10 cellular contexts compared by ENCODE assay signal in genomic region chr1:16168622-16169021, GRCh38. TPM values are rescaled to one million over a fixed set of nuclear protein-coding genes. Genes with fewer than 3 reads are reported as not detected.
DNase-seq lines count a peak whose midpoint lies in the region; ATAC-seq lines count a peak whose summit lies in the region.
"Had no signal": no experiment of that assay in that cellular context is flagged by ENCODE, and none has a peak within 500 bp of the region (broad histone marks: within the 10 kb centered on the region; RNA-seq: fewer than 3 reads in every experiment).

No MANE protein-coding gene starts in this region.

- H3K27ac Mint-ChIP-seq in IgD-negative memory B cell, result peak overlapping the region in 1 of 3 donors; percentile 87
- H3K27ac Mint-ChIP-seq in activated naive CD4-positive, alpha-beta T cell treated with anti-CD3 and anti-CD28 coated beads, Interleukin-2, amount 10 ng/mL, durations not matched to agents 7 days and 5 days, result no peak overlapping the region
- H3K27ac Mint-ChIP-seq in naive B cell, result peak overlapping the region in 5 of 6 donors; percentile 43 to 91 (median 74)

- H3K36me3 Mint-ChIP-seq in IgD-negative memory B cell (no peaks in the 10 kb centered on the region), naive B cell (no peaks in the 10 kb centered on the region)
- H3K36me3 Mint-ChIP-seq in activated naive CD4-positive, alpha-beta T cell treated with anti-CD3 and anti-CD28 coated beads, Interleukin-2, amount 10 ng/mL, durations not matched to agents 7 days and 5 days, result no peaks in the 10 kb centered on the region

- ATAC-seq in naive B cell (ENCODE audit: low read depth in 2 of 2) (peak; percentile 8 to 26), HG02884 (IDR thresholded peaks at IDR 0.05; ENCODE audit: unreplicated experiment) (no peak)

- DNase-seq in CD1c-positive myeloid dendritic cell (ENCODE audit: extremely low spot score) (peak; percentile 22), naive B cell (no peak), NCI-H146 treated with DMSO at 0.1 percent for 48 hours (lab: John Stamatoyannopoulos, UW; ENCODE audit: unreplicated experiment) (no peak), HK-2 (ENCODE audit: unreplicated experiment) (no peak), germinal center (ENCODE audit: low spot score) (no peak)
- DNase-seq in activated naive CD4-positive, alpha-beta T cell treated with anti-CD3 and anti-CD28 coated beads, Interleukin-2, amount 10 ng/mL, durations not matched to agents 7 days and 5 days, result peak; percentile 47
- DNase-seq: cerebellar nuclear complex, NCI-H187 treated with DMSO at 0.1 percent for 48 hours had no signal

- H3K4me1 Mint-ChIP-seq in IgD-negative memory B cell, result peaks cover 8 to 17% (median 12%) of the 10 kb centered on the region in 3 donors
- H3K4me1 Mint-ChIP-seq in activated naive CD4-positive, alpha-beta T cell treated with anti-CD3 and anti-CD28 coated beads, Interleukin-2, amount 10 ng/mL, durations not matched to agents 7 days and 5 days, result peaks cover 41% of the 10 kb centered on the region
- peaks cover 23 to 37% (median 34%) of the 10 kb centered on the region in 3 donors for H3K4me1 Mint-ChIP-seq in naive B cell

- H3K4me3 Mint-ChIP-seq in IgD-negative memory B cell (peak overlapping the region; percentile 72 to 88 (median 82)), naive B cell (peak overlapping the region; percentile 74 to 90 (median 84))
- peak overlapping the region; percentile 64 for H3K4me3 Mint-ChIP-seq in activated naive CD4-positive, alpha-beta T cell treated with anti-CD3 and anti-CD28 coated beads, Interleukin-2, amount 10 ng/mL, durations not matched to agents 7 days and 5 days

- H3K9me3 Mint-ChIP-seq in IgD-negative memory B cell (no peaks in the 10 kb centered on the region), naive B cell (peaks cover 0 to 1% (median 0%) of the 10 kb centered on the region in 7 donors)
- H3K9me3 Mint-ChIP-seq in activated naive CD4-positive, alpha-beta T cell treated with anti-CD3 and anti-CD28 coated beads, Interleukin-2, amount 10 ng/mL, durations not matched to agents 7 days and 5 days, result no peaks in the 10 kb centered on the region

- CTCF ChIA-PET in activated naive CD4-positive, alpha-beta T cell treated with anti-CD3 and anti-CD28 coated beads, Interleukin-2, amount 10 ng/mL, durations not matched to agents 7 days and 5 days (lab: Charles Lee), result no interaction called here

- H3K27me3 Mint-ChIP-seq in IgD-negative memory B cell, result no peaks in the 10 kb centered on the region
- H3K27me3 Mint-ChIP-seq in activated naive CD4-positive, alpha-beta T cell treated with anti-CD3 and anti-CD28 coated beads, Interleukin-2, amount 10 ng/mL, durations not matched to agents 7 days and 5 days, result peaks cover 80% of the 10 kb centered on the region
- H3K27me3 Mint-ChIP-seq in naive B cell, result peaks cover 0 to 20% (median 3%) of the 10 kb centered on the region in 3 donors

RNA-seq across cellular contexts. Expression of gene EPHA2, which starts 12.8 kb away (rescaled TPM):
- polyA plus RNA-seq in IgD-negative memory B cell, result not detected
- polyA plus RNA-seq in naive B cell (ENCODE audit: low read depth in 6 of 6), result not detected

RNA-seq across cellular contexts. Expression of gene ARHGEF19, which starts 43.8 kb away (rescaled TPM):
- polyA plus RNA-seq in IgD-negative memory B cell (10.5 TPM), naive B cell (ENCODE audit: low read depth in 6 of 6) (10 to 100 TPM in 2 of 6 donors, 1 to 10 TPM in 4; 7.0 to 10.8 (median 8.1) TPM)

Comparison
In these comparisons a context has a peak if more than half of its experiments do, and no peak if none do; other contexts are left out.
1. DNase-seq: peak in CD1c-positive myeloid dendritic cell (single experiment) and activated naive CD4-positive, alpha-beta T cell treated with anti-CD3 and anti-CD28 coated beads, Interleukin-2, amount 10 ng/mL, durations not matched to agents 7 days and 5 days (single experiment); none in naive B cell (single experiment), NCI-H146 treated with DMSO at 0.1 percent for 48 hours (single experiment), HK-2 (single experiment) and germinal center (single experiment).
2. Peak in every context shown above with its lines, with median percentiles within 50 percentile points of each other: H3K4me3 Mint-ChIP-seq.